In the genomic region with DNA sequence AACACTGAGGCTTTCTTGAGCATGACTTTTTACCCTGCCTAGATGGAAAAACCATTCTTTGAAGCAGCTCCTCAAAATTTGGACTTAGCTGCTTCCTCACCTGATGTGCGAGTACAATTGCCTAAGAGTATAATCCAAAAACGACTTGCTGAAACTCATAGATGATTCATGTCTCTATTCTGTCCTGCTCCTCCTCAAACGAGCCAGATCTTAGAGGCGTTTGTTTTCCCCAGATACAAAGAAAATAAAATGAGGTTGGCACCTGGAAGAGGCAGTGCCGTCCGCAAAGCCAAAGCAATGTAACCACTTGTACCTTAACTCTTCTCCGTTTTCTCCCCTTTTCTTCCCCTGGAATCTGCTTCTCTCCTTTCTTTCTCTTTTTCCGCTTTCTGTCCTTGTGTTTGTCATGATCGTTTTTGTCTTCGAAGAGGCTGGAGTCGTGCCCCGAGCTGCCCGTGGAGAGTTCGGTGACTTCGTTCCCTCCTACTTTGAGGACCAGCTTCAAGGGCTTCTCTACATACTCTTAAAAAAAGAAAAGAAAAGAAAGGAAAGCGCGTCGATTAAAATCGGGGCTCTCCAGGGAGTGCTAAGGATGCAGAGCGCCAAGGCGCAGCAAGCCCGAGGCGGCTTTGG, we compare ENCODE assay signal across 7 cellular contexts. TPM values are rescaled to one million over a fixed set of nuclear protein-coding genes. Genes with fewer than 3 reads are reported as not detected.
DNase-seq lines count a peak whose midpoint lies in the region; ATAC-seq and TF ChIP-seq lines count a peak whose summit lies in the region.

No MANE protein-coding gene starts in this region.

- peaks cover 10 to 15% of the 10 kb centered on the region in 2 experiments for H3K4me1 ChIP-seq in HCT116 (ENCODE audit: control insufficient read depth in 1 of 2, insufficient read depth in 2 of 2, low read length in 2 of 2)
- no peaks in the 10 kb centered on the region for H3K4me1 ChIP-seq in right cardiac atrium (ENCODE audit: control insufficient read depth, insufficient read depth, low read length)
- H3K4me1 ChIP-seq in smooth muscle cell (ENCODE audit: low read depth) = peaks cover 10% of the 10 kb centered on the region

- no peak for DNase-seq in HCT116 (ENCODE audit: low read depth, low spot score)
- DNase-seq in T-helper 17 cell = no peak
- DNase-seq in right cardiac atrium = no peak
- DNase-seq in smooth muscle cell (lab: John Stamatoyannopoulos, UW; ENCODE audit: unreplicated experiment) = no peak
- no peak for DNase-seq in stimulated activated CD4-positive, alpha-beta T cell treated with anti-CD3 and anti-CD28 coated beads, Interleukin-2, amount 100 ng/mL, for 48 hours
- no peak for DNase-seq in activated CD4-positive, CD25-positive, alpha-beta regulatory T cell (lab: John Stamatoyannopoulos, UW)

- no peaks in the 10 kb centered on the region for H3K9me3 ChIP-seq in HCT116 (ENCODE audit: control insufficient read depth in 1 of 2, insufficient read depth in 1 of 2, low read depth in 1 of 2, low read length in 2 of 2)
- no peaks in the 10 kb centered on the region for H3K9me3 ChIP-seq in T-helper 17 cell (ENCODE audit: control insufficient read depth, low read length, poor library complexity, severe bottlenecking)
- no peaks in the 10 kb centered on the region for H3K9me3 ChIP-seq in right cardiac atrium (ENCODE audit: control insufficient read depth, low read length)
- no peaks in the 10 kb centered on the region for H3K9me3 ChIP-seq in smooth muscle cell (replicated peaks; ENCODE audit: low read depth)

- POLR2A ChIA-PET in HCT116 (lab: Charles Lee) = no interaction called here

- no peak for TF ChIP-seq POLR2A in HCT116 (IDR thresholded peaks at IDR 0.05; ENCODE audit: borderline replicate concordance, extremely low read depth, insufficient read depth, insufficient read length)

- H3K27ac ChIP-seq in HCT116 (ENCODE audit: low read depth, low read length) (peak overlapping the region; percentile 62), right cardiac atrium (ENCODE audit: low read length) (no peak overlapping the region), smooth muscle cell (ENCODE audit: low read depth) (peak overlapping the region; percentile 21)

- BruUV-seq in HCT116 (replicated peaks; lab: Mats Ljungman, UMichigan) = no TSS peak

- TF ChIP-seq CTCF in HCT116 (IDR thresholded peaks at IDR 0.05 in 2 of 3, conservative IDR thresholded peaks at IDR 0.05 in 1 of 3; ENCODE audit: borderline replicate concordance in 1 of 3, insufficient read depth in 1 of 3, low read depth in 2 of 3, low read length in 2 of 3) (no peak), smooth muscle cell (IDR thresholded peaks at IDR 0.05; ENCODE audit: borderline replicate concordance, insufficient read depth, poor library complexity, severe bottlenecking) (no peak)

- peaks cover 49% of the 10 kb centered on the region for H3K4me1 Mint-ChIP-seq in T-helper 17 cell

- H3K27me3 ChIP-seq in HCT116 (ENCODE audit: insufficient read depth, low read length) (no peaks in the 10 kb centered on the region), right cardiac atrium (ENCODE audit: control insufficient read depth, insufficient read depth) (no peaks in the 10 kb centered on the region), smooth muscle cell (ENCODE audit: low read depth) (no peaks in the 10 kb centered on the region)

- ATAC-seq in HCT116 (no peak), T-helper 17 cell (no peak), right cardiac atrium (no peak), HG02623 (IDR thresholded peaks at IDR 0.05; ENCODE audit: unreplicated experiment) (no peak)

- WGBS in right cardiac atrium = 7% methylated on average over 23 of the region's 23 CpGs
- 12% methylated on average over 23 of the region's 23 CpGs for WGBS in smooth muscle cell (ENCODE audit: low lambda C conversion rate)

- H3K4me3 Mint-ChIP-seq in T-helper 17 cell = peak overlapping the region; percentile 97

- H2AFZ ChIP-seq in HCT116 (ENCODE audit: low read depth, low read length, poor library complexity, severe bottlenecking) (no peak overlapping the region), smooth muscle cell (ENCODE audit: low read depth) (peak overlapping the region; percentile 84)

- peak overlapping the region; percentile 80 for H3K9ac ChIP-seq in HCT116 (ENCODE audit: low read length)
- peak overlapping the region; percentile 85 for H3K9ac ChIP-seq in smooth muscle cell (ENCODE audit: low read depth)

- H4K20me1 ChIP-seq in HCT116 (ENCODE audit: insufficient read depth) = peaks cover 4% of the 10 kb centered on the region; the same call in 1 of the 2 replicates
- peaks cover 24% of the 10 kb centered on the region for H4K20me1 ChIP-seq in smooth muscle cell (ENCODE audit: low read depth)

- H3K4me3 ChIP-seq in HCT116 (replicated peaks in 1 of 2; ENCODE audit: low read depth in 1 of 2, low read length in 2 of 2) (peak overlapping the region; percentile 61 to 82), right cardiac atrium (ENCODE audit: low read length) (peak overlapping the region; percentile 98), smooth muscle cell (peak overlapping the region; percentile 100)

- TF ChIP-seq RAD21 in HCT116 (IDR thresholded peaks at IDR 0.05; ENCODE audit: low read depth) = no peak

- H3K9me2 ChIP-seq in HCT116 (ENCODE audit: insufficient read depth) = no peaks in the 10 kb centered on the region

- peaks cover 8% of the 10 kb centered on the region for H3K36me3 Mint-ChIP-seq in T-helper 17 cell (ENCODE audit: low read depth)

- H3K36me3 ChIP-seq in HCT116 (ENCODE audit: control insufficient read depth in 1 of 2, insufficient read depth in 2 of 2, low read length in 2 of 2) (peaks cover 26 to 28% of the 10 kb centered on the region in 2 experiments; a peak in 3 of 4 replicates), smooth muscle cell (ENCODE audit: low read depth) (peaks cover 6% of the 10 kb centered on the region)

- H3K4me2 ChIP-seq in HCT116 (ENCODE audit: low read length) (peak overlapping the region; percentile 70), smooth muscle cell (peak overlapping the region; percentile 92)

- no peaks in the 10 kb centered on the region for H3K27me3 Mint-ChIP-seq in T-helper 17 cell

- CTCF ChIA-PET in HCT116 (lab: Charles Lee) = interaction anchor here (1.3 to 1.5 kb wide), 2 partner anchors 13 to 438 kb away, joined by 3 to 6 read pairs; no protein-coding TSS in a partner anchor

- H3F3A ChIP-seq in smooth muscle cell (ENCODE audit: low read depth) = no peaks in the 10 kb centered on the region

- H3K27ac Mint-ChIP-seq in T-helper 17 cell = peak overlapping the region; percentile 92

- H3K79me2 ChIP-seq in HCT116 (ENCODE audit: insufficient read depth, low read length) (peaks cover 56% of the 10 kb centered on the region), smooth muscle cell (ENCODE audit: low read depth) (peaks cover 57% of the 10 kb centered on the region)

- RAD21 ChIA-PET in HCT116 (lab: Charles Lee; ENCODE audit: low non-redundant PET in 1 of 2, low total read pairs in 2 of 2, uncharacterized antibody in 2 of 2, unreplicated experiment in 2 of 2) = no interaction called here

- intact Hi-C loops in HCT116 (cut with micrococcal nuclease) = no loop called here
- intact Hi-C loops in right cardiac atrium (cut with DNase I) = no loop called here

TF ChIP-seq in HCT116, 20 proteins besides CTCF, POLR2A, EP300 and RAD21 (continues in another document):
- TF ChIP-seq, protein P1, sequence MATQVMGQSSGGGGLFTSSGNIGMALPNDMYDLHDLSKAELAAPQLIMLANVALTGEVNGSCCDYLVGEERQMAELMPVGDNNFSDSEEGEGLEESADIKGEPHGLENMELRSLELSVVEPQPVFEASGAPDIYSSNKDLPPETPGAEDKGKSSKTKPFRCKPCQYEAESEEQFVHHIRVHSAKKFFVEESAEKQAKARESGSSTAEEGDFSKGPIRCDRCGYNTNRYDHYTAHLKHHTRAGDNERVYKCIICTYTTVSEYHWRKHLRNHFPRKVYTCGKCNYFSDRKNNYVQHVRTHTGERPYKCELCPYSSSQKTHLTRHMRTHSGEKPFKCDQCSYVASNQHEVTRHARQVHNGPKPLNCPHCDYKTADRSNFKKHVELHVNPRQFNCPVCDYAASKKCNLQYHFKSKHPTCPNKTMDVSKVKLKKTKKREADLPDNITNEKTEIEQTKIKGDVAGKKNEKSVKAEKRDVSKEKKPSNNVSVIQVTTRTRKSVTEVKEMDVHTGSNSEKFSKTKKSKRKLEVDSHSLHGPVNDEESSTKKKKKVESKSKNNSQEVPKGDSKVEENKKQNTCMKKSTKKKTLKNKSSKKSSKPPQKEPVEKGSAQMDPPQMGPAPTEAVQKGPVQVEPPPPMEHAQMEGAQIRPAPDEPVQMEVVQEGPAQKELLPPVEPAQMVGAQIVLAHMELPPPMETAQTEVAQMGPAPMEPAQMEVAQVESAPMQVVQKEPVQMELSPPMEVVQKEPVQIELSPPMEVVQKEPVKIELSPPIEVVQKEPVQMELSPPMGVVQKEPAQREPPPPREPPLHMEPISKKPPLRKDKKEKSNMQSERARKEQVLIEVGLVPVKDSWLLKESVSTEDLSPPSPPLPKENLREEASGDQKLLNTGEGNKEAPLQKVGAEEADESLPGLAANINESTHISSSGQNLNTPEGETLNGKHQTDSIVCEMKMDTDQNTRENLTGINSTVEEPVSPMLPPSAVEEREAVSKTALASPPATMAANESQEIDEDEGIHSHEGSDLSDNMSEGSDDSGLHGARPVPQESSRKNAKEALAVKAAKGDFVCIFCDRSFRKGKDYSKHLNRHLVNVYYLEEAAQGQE (IDR thresholded peaks at IDR 0.05; ENCODE audit: low read depth) = no peak
- TF ChIP-seq TCF7L2 (IDR thresholded peaks at IDR 0.05; ENCODE audit: borderline replicate concordance, extremely low read depth, insufficient read depth, insufficient read length) = no peak
- TF ChIP-seq SIN3A (IDR thresholded peaks at IDR 0.05; ENCODE audit: low read depth) = no peak
- TF ChIP-seq, protein P2, sequence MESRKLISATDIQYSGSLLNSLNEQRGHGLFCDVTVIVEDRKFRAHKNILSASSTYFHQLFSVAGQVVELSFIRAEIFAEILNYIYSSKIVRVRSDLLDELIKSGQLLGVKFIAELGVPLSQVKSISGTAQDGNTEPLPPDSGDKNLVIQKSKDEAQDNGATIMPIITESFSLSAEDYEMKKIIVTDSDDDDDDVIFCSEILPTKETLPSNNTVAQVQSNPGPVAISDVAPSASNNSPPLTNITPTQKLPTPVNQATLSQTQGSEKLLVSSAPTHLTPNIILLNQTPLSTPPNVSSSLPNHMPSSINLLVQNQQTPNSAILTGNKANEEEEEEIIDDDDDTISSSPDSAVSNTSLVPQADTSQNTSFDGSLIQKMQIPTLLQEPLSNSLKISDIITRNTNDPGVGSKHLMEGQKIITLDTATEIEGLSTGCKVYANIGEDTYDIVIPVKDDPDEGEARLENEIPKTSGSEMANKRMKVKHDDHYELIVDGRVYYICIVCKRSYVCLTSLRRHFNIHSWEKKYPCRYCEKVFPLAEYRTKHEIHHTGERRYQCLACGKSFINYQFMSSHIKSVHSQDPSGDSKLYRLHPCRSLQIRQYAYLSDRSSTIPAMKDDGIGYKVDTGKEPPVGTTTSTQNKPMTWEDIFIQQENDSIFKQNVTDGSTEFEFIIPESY (IDR thresholded peaks at IDR 0.05; ENCODE audit: extremely low read depth, insufficient replicate concordance, low read length) = no peak

RNA-seq across cellular contexts. Expression of a gene that starts 0.9 kb away (rescaled TPM):
- 85.4 TPM for total RNA-seq in HCT116 (2021; ENCODE audit: unreplicated experiment)
- polyA plus RNA-seq in HCT116 (2012) = 41.8 and 56.2 TPM in 2 replicates
- 10 to 100 TPM; 74.2 to 83.4 TPM for total RNA-seq in T-helper 17 cell
- 10 to 100 TPM; 43.6 to 48.0 (median 45.0) TPM for total RNA-seq in right cardiac atrium
- 33.8 TPM for polyA plus RNA-seq in right cardiac atrium
- total RNA-seq in smooth muscle cell = 37.2 and 40.4 TPM in 2 replicates
- polyA plus RNA-seq in smooth muscle cell = 33.9 and 36.2 TPM in 2 replicates
